14 cellular contexts compared by ENCODE assay signal in genomic region chr1:209884249-209884648, GRCh38. TPM values are rescaled to one million over a fixed set of nuclear protein-coding genes. Genes with fewer than 3 reads are reported as not detected.
DNase-seq lines count a peak whose midpoint lies in the region; ATAC-seq and TF ChIP-seq lines count a peak whose summit lies in the region.
"Had no signal": no experiment of that assay in that cellular context is flagged by ENCODE, and none has a peak within 500 bp of the region (broad histone marks: within the 10 kb centered on the region; RNA-seq: fewer than 3 reads in every experiment).

No MANE protein-coding gene starts in this region.

- WGBS in mammary epithelial cell (ENCODE audit: low coverage, missing lambda C conversion rate) = 67% methylated on average over 4 of the region's 4 CpGs
- 36% methylated on average over 1 of the region's 4 CpGs for WGBS in mesenchymal stem cell

- H3K9me3 ChIP-seq in mammary epithelial cell (replicated peaks; ENCODE audit: insufficient read depth, low read length) (no peaks in the 10 kb centered on the region), mesenchymal stem cell (ENCODE audit: control insufficient read depth, low read length) (no peaks in the 10 kb centered on the region), upper lobe of right lung (no peaks in the 10 kb centered on the region)
- H3K9me3 ChIP-seq: right lobe of liver, uterus had no signal

- peak; percentile 19 for DNase-seq in AG10803 (ENCODE audit: low read depth)
- peak; percentile 58 for DNase-seq in mammary epithelial cell
- peak; percentile 65 for DNase-seq in mesenchymal stem cell
- no peak for DNase-seq in GM10266 (ENCODE audit: extremely low spot score)
- DNase-seq in NCI-H1436 (lab: John Stamatoyannopoulos, UW) = no peak
- DNase-seq in upper lobe of right lung = no peak
- no peak for DNase-seq in activated naive CD4-positive, alpha-beta T cell treated with anti-CD3 and anti-CD28 coated beads for 36 hours
- DNase-seq: activated gamma-delta T cell treated with Interleukin-2 at 50 U/mL for 16 hours; CD8-positive, alpha-beta memory T cell; MM.1S; right lobe of liver had no signal

- H3K4me1 ChIP-seq in mammary epithelial cell (ENCODE audit: insufficient read depth, low read length) (peaks cover 40% of the 10 kb centered on the region), mesenchymal stem cell (ENCODE audit: control insufficient read depth, insufficient read depth, low read depth, low read length) (peaks cover 8% of the 10 kb centered on the region), upper lobe of right lung (no peaks in the 10 kb centered on the region)
- H3K4me1 ChIP-seq: right lobe of liver, uterus had no signal

- H3K18ac ChIP-seq in mesenchymal stem cell (ENCODE audit: low read depth in 1 of 2, low read length in 2 of 2) = peak overlapping the region; percentile 14 to 74

- ATAC-seq in HG03432 (IDR thresholded peaks at IDR 0.05; ENCODE audit: unreplicated experiment) = peak; percentile 24
- no peak for ATAC-seq in upper lobe of right lung
- ATAC-seq: Right ventricle myocardium inferior had no signal

- H4K8ac ChIP-seq in mesenchymal stem cell (ENCODE audit: low read length) = no peak overlapping the region

- peak overlapping the region; percentile 96 for H3K27ac ChIP-seq in mammary epithelial cell (ENCODE audit: insufficient read depth, low read depth, low read length)
- H3K27ac ChIP-seq in mesenchymal stem cell (ENCODE audit: low read length, poor library complexity, severe bottlenecking) = peak overlapping the region; percentile 96
- H3K27ac ChIP-seq in upper lobe of right lung = no peak overlapping the region
- H3K27ac ChIP-seq: right lobe of liver had no signal

- H2BK120ac ChIP-seq in mesenchymal stem cell (ENCODE audit: low read depth, low read length) = peak overlapping the region; percentile 22

- no peak overlapping the region for H3K4me3 ChIP-seq in AG10803 (ENCODE audit: low read length)
- no peak overlapping the region for H3K4me3 ChIP-seq in mammary epithelial cell (replicated peaks in 1 of 3; ENCODE audit: insufficient read depth in 1 of 3, low read depth in 2 of 3, low read length in 3 of 3)
- peak overlapping the region in 1 of 2 experiments; percentile 52 for H3K4me3 ChIP-seq in mesenchymal stem cell (ENCODE audit: insufficient read depth in 1 of 2, low read depth in 1 of 2, low read length in 2 of 2)
- no peak overlapping the region for H3K4me3 ChIP-seq in upper lobe of right lung
- H3K4me3 ChIP-seq: right lobe of liver, uterus had no signal

- H3K9ac ChIP-seq in mammary epithelial cell (ENCODE audit: insufficient read depth, low read length) (peak overlapping the region; percentile 64), mesenchymal stem cell (ENCODE audit: low read length) (peak overlapping the region; percentile 87)

- H3K36me3 ChIP-seq in mammary epithelial cell (ENCODE audit: insufficient read depth, low read length) (no peaks in the 10 kb centered on the region), mesenchymal stem cell (ENCODE audit: control insufficient read depth in 1 of 2, insufficient read depth in 2 of 2, low read depth in 1 of 2, low read length in 2 of 2) (no peaks in the 10 kb centered on the region), upper lobe of right lung (no peaks in the 10 kb centered on the region)
- H3K36me3 ChIP-seq: right lobe of liver, uterus had no signal

- BruUV-seq in mammary epithelial cell (replicated peaks; lab: Mats Ljungman, UMichigan) = TSS peak; percentile 84

- no peaks in the 10 kb centered on the region for H4K20me1 ChIP-seq in mammary epithelial cell (ENCODE audit: insufficient read depth, low read length)

- peak overlapping the region in 1 of 2 experiments; percentile 37 for H2BK12ac ChIP-seq in mesenchymal stem cell (ENCODE audit: low read length in 2 of 2)

- peak overlapping the region; percentile 93 for H2BK5ac ChIP-seq in mesenchymal stem cell (ENCODE audit: low read depth, low read length, poor library complexity, severe bottlenecking)

- H3K36me3 Mint-ChIP-seq in activated naive CD4-positive, alpha-beta T cell treated with anti-CD3 and anti-CD28 coated beads for 36 hours (ENCODE audit: low read depth) = no peaks in the 10 kb centered on the region
- H3K36me3 Mint-ChIP-seq: CD8-positive, alpha-beta memory T cell had no signal

- no peak overlapping the region for H4K91ac ChIP-seq in mesenchymal stem cell (ENCODE audit: low read length)

- no peaks in the 10 kb centered on the region for H3K79me1 ChIP-seq in mesenchymal stem cell (replicated peaks; ENCODE audit: low read length, poor library complexity, severe bottlenecking)

- no peak for TF ChIP-seq CTCF in AG10803 (conservative IDR thresholded peaks at IDR 0.05; ENCODE audit: low read length)
- no peak for TF ChIP-seq CTCF in mammary epithelial cell (conservative IDR thresholded peaks at IDR 0.05 in 1 of 2, IDR thresholded peaks at IDR 0.05 in 1 of 2; ENCODE audit: extremely low read depth in 1 of 2, insufficient read depth in 1 of 2, low read depth in 1 of 2, low read length in 2 of 2)
- TF ChIP-seq CTCF in GM10266 (IDR thresholded peaks at IDR 0.05; ENCODE audit: control insufficient read depth, insufficient read depth, low read depth, missing control alignments) = no peak
- no peak for TF ChIP-seq CTCF in upper lobe of right lung (IDR thresholded peaks at IDR 0.05)

- H3K4me1 Mint-ChIP-seq in activated naive CD4-positive, alpha-beta T cell treated with anti-CD3 and anti-CD28 coated beads for 36 hours (ENCODE audit: low read depth) = peaks cover 2% of the 10 kb centered on the region
- H3K4me1 Mint-ChIP-seq: CD8-positive, alpha-beta memory T cell had no signal

- H3K79me2 ChIP-seq in mammary epithelial cell (ENCODE audit: insufficient read depth, low read length) = no peaks in the 10 kb centered on the region

- peak overlapping the region; percentile 7 to 47 for H3K4ac ChIP-seq in mesenchymal stem cell (ENCODE audit: low read depth in 1 of 2, low read length in 2 of 2)

- no peak overlapping the region for H3K4me3 Mint-ChIP-seq in activated naive CD4-positive, alpha-beta T cell treated with anti-CD3 and anti-CD28 coated beads for 36 hours
- H3K4me3 Mint-ChIP-seq: CD8-positive, alpha-beta memory T cell had no signal

- CTCF ChIA-PET in mammary epithelial cell (lab: Charles Lee; ENCODE audit: low non-redundant PET) = interaction anchor here (0.8 kb wide), 1 partner anchor 58 kb away, joined by 19 read pairs; no protein-coding TSS in a partner anchor
- CTCF ChIA-PET in activated naive CD4-positive, alpha-beta T cell treated with anti-CD3 and anti-CD28 coated beads for 36 hours (lab: Charles Lee) = no interaction called here

- H2AFZ ChIP-seq in mammary epithelial cell (ENCODE audit: low read depth, low read length) (peak overlapping the region; percentile 33), mesenchymal stem cell (ENCODE audit: low read depth, low read length) (no peak overlapping the region)

- in situ Hi-C loops in mammary epithelial cell (cut with MboI; ENCODE audit: low sequenced_read_pairs in 2 of 2) = no loop called here

- H3K4me2 ChIP-seq in mammary epithelial cell (ENCODE audit: insufficient read depth, low read depth, low read length) (peak overlapping the region; percentile 29), mesenchymal stem cell (ENCODE audit: low read length, poor library complexity, severe bottlenecking) (no peak overlapping the region)

- H3K27ac Mint-ChIP-seq in activated naive CD4-positive, alpha-beta T cell treated with anti-CD3 and anti-CD28 coated beads for 36 hours = no peak overlapping the region
- H3K27ac Mint-ChIP-seq: CD8-positive, alpha-beta memory T cell had no signal

- intact Hi-C loops in mammary epithelial cell (cut with micrococcal nuclease) (loop anchor here (2.0 kb wide), 1 partner anchor 53 kb away; no protein-coding TSS in a partner anchor), upper lobe of right lung (cut with DNase I) (no loop called here)
- intact Hi-C loops in activated naive CD4-positive, alpha-beta T cell treated with anti-CD3 and anti-CD28 coated beads for 36 hours (cut with micrococcal nuclease) = no loop called here

- peak overlapping the region; percentile 57 for H2AK5ac ChIP-seq in mesenchymal stem cell (ENCODE audit: low read length, severe bottlenecking)

- H3K14ac ChIP-seq in mesenchymal stem cell (ENCODE audit: low read length in 2 of 2) = no peak overlapping the region

- peaks cover 8% of the 10 kb centered on the region for H3K27me3 Mint-ChIP-seq in activated naive CD4-positive, alpha-beta T cell treated with anti-CD3 and anti-CD28 coated beads for 36 hours (ENCODE audit: low read depth)

- H2BK15ac ChIP-seq in mesenchymal stem cell (ENCODE audit: low read depth, poor library complexity, severe bottlenecking) = no peak overlapping the region

- no peak overlapping the region for H3K23ac ChIP-seq in mesenchymal stem cell (ENCODE audit: low read length in 2 of 2)

- H3K27me3 ChIP-seq in mammary epithelial cell (ENCODE audit: insufficient read depth, low read length) (no peaks in the 10 kb centered on the region), mesenchymal stem cell (ENCODE audit: control insufficient read depth in 1 of 2, insufficient read depth in 1 of 2, low read length in 2 of 2) (peaks cover 0 to 21% of the 10 kb centered on the region in 2 experiments), upper lobe of right lung (peaks cover 11% of the 10 kb centered on the region)
- H3K27me3 ChIP-seq: right lobe of liver, uterus had no signal

- H3K9me3 Mint-ChIP-seq in activated naive CD4-positive, alpha-beta T cell treated with anti-CD3 and anti-CD28 coated beads for 36 hours = no peaks in the 10 kb centered on the region

- dilution Hi-C loops in mammary epithelial cell (cut with HindIII; ENCODE audit: low sequenced_read_pairs) = no loop called here

RNA-seq across cellular contexts. Expression of gene SYT14, which starts 53.8 kb away (rescaled TPM):
- total RNA-seq in mammary epithelial cell = 10 to 100 TPM in 1 of 2 donors, 1 to 10 TPM in 1; 5.8 to 13.4 TPM
- 3.0 TPM for polyA plus RNA-seq in mammary epithelial cell
- polyA minus RNA-seq in mammary epithelial cell = 20.5 TPM
- polyA plus RNA-seq in mesenchymal stem cell (2013, experiment 1 of 2) = 0.19 TPM
- polyA plus RNA-seq in mesenchymal stem cell (2013, experiment 2 of 2) = 0.21 TPM
- total RNA-seq in upper lobe of right lung = 0.03 TPM
- not detected for total RNA-seq in activated naive CD4-positive, alpha-beta T cell treated with anti-CD3 and anti-CD28 coated beads for 36 hours
- total RNA-seq: CD8-positive, alpha-beta memory T cell; right lobe of liver; Right ventricle myocardium inferior had no signal
- polyA plus RNA-seq: CD8-positive, alpha-beta memory T cell had no signal

RNA-seq across cellular contexts. Expression of gene UTP25, which starts 56.5 kb away (rescaled TPM):
- total RNA-seq in mammary epithelial cell (10 to 100 TPM in 1 of 2 donors, 1 to 10 TPM in 1; 9.3 to 14.0 TPM), upper lobe of right lung (7.1 TPM)
- polyA plus RNA-seq in mammary epithelial cell = 8.0 TPM
- 8.3 TPM for polyA minus RNA-seq in mammary epithelial cell
- polyA plus RNA-seq in mesenchymal stem cell (2013, experiment 1 of 2) = 3.3 TPM
- 3.3 TPM for polyA plus RNA-seq in mesenchymal stem cell (2013, experiment 2 of 2)
- 1 to 10 TPM; 4.1 to 4.6 TPM for total RNA-seq in activated naive CD4-positive, alpha-beta T cell treated with anti-CD3 and anti-CD28 coated beads for 36 hours

Comparison
In these comparisons a context has a peak if more than half of its experiments do, and no peak if none do; other contexts are left out.
1. DNase-seq: peak in AG10803 (single experiment), mammary epithelial cell (single experiment) and mesenchymal stem cell (single experiment); none in GM10266 (single experiment), NCI-H1436 (single experiment), upper lobe of right lung (single experiment) and activated naive CD4-positive, alpha-beta T cell treated with anti-CD3 and anti-CD28 coated beads for 36 hours (single experiment).